In the genomic region with DNA sequence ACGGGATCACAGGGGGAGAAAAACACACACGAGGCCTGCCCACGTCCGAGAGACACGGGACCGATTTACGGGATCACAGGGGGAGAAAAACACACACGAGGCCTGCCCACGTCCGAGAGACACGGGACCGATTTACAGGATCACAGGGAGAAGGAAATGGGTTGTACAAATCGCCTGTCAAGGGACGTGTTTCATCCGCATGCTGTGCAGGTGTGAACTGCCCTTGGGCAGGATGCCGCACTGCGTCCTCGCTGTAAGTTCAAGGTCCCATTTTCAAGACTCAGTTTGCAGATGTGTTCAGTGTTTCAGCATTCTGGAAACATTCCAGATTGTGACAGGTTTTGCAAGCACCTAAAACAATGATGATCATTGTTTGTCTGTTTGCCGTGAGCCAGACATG, we compare ENCODE assay signal across 1 cellular context.
TF ChIP-seq lines count a peak whose summit lies in the region.

No MANE protein-coding gene starts in this region.

TF ChIP-seq in HepG2, 621 proteins besides CTCF, POLR2A, EP300 and RAD21 (continued from another document and continues in another):
- TF ChIP-seq, protein P1, sequence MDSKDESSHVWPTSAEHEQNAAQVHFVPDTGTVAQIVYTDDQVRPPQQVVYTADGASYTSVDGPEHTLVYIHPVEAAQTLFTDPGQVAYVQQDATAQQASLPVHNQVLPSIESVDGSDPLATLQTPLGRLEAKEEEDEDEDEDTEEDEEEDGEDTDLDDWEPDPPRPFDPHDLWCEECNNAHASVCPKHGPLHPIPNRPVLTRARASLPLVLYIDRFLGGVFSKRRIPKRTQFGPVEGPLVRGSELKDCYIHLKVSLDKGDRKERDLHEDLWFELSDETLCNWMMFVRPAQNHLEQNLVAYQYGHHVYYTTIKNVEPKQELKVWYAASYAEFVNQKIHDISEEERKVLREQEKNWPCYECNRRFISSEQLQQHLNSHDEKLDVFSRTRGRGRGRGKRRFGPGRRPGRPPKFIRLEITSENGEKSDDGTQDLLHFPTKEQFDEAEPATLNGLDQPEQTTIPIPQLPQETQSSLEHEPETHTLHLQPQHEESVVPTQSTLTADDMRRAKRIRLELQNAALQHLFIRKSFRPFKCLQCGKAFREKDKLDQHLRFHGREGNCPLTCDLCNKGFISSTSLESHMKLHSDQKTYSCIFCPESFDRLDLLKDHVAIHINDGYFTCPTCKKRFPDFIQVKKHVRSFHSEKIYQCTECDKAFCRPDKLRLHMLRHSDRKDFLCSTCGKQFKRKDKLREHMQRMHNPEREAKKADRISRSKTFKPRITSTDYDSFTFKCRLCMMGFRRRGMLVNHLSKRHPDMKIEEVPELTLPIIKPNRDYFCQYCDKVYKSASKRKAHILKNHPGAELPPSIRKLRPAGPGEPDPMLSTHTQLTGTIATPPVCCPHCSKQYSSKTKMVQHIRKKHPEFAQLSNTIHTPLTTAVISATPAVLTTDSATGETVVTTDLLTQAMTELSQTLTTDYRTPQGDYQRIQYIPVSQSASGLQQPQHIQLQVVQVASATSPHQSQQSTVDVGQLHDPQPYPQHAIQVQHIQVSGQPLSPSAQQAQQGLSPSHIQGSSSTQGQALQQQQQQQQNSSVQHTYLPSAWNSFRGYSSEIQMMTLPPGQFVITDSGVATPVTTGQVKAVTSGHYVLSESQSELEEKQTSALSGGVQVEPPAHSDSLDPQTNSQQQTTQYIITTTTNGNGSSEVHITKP (CRISPR knock-in tag; IDR thresholded peaks at IDR 0.05; ENCODE audit: low read depth): no peak
- TF ChIP-seq ZBTB1 (CRISPR knock-in tag; IDR thresholded peaks at IDR 0.05; ENCODE audit: borderline replicate concordance) (no peak), GATAD2A (CRISPR knock-in tag; IDR thresholded peaks at IDR 0.05) (peak; percentile 85), NR3C1 (CRISPR knock-in tag; IDR thresholded peaks at IDR 0.05) (no peak), ZZZ3 (CRISPR knock-in tag; IDR thresholded peaks at IDR 0.05; ENCODE audit: borderline replicate concordance) (no peak), U2AF2 (IDR thresholded peaks at IDR 0.05; ENCODE audit: low read depth, low read length) (no peak), ZNF138 (CRISPR knock-in tag; IDR thresholded peaks at IDR 0.05; ENCODE audit: low read depth) (no peak), ZNF780A (CRISPR knock-in tag; IDR thresholded peaks at IDR 0.05) (no peak), CHD2 (IDR thresholded peaks at IDR 0.05; ENCODE audit: low read depth, low read length) (no peak), ZFP41 (CRISPR knock-in tag; IDR thresholded peaks at IDR 0.05; ENCODE audit: borderline replicate concordance) (no peak), ZFX (CRISPR knock-in tag; IDR thresholded peaks at IDR 0.05; ENCODE audit: low read depth) (peak; percentile 49; the same call in 1 of the 2 replicates), MYC (CRISPR knock-in tag; IDR thresholded peaks at IDR 0.05; ENCODE audit: borderline replicate concordance) (no peak), CBX2 (IDR thresholded peaks at IDR 0.05; ENCODE audit: low read depth, low read length) (no peak), CBX2 (CRISPR knock-in tag; IDR thresholded peaks at IDR 0.05; ENCODE audit: low read depth) (no peak), ZNF292 (CRISPR knock-in tag; IDR thresholded peaks at IDR 0.05; ENCODE audit: borderline replicate concordance, low read depth) (no peak), ZNF17 (CRISPR knock-in tag; IDR thresholded peaks at IDR 0.05) (no peak), ZFP37 (CRISPR knock-in tag; IDR thresholded peaks at IDR 0.05; ENCODE audit: borderline replicate concordance) (peak; percentile 76; the same call in 1 of the 2 replicates), ZNF558 (CRISPR knock-in tag; IDR thresholded peaks at IDR 0.05; ENCODE audit: borderline replicate concordance) (no peak; the same call in 1 of the 2 replicates), POLR2AphosphoS2 (IDR thresholded peaks at IDR 0.05; ENCODE audit: low read depth, low read length) (no peak), ZNF251 (CRISPR knock-in tag; IDR thresholded peaks at IDR 0.05) (no peak), ZNF850 (CRISPR knock-in tag; conservative IDR thresholded peaks at IDR 0.05) (no peak), ZNF225 (CRISPR knock-in tag; IDR thresholded peaks at IDR 0.05) (no peak), ZNF563 (CRISPR knock-in tag; IDR thresholded peaks at IDR 0.05) (no peak; the same call in 1 of the 2 replicates), KAT8 (CRISPR knock-in tag; IDR thresholded peaks at IDR 0.05) (0 out of 2 replicates have a peak, but pooled peaks have one; percentile 36), NR1H2 (CRISPR knock-in tag; IDR thresholded peaks at IDR 0.05; ENCODE audit: borderline replicate concordance, low read depth) (no peak), HIVEP1 (CRISPR knock-in tag; IDR thresholded peaks at IDR 0.05) (peak; percentile 40; the same call in 1 of the 2 replicates), NAIF1 (CRISPR knock-in tag; IDR thresholded peaks at IDR 0.05; ENCODE audit: borderline replicate concordance) (0 out of 2 replicates have a peak, but pooled peaks have one; percentile 45), HNF4A (CRISPR knock-in tag; IDR thresholded peaks at IDR 0.05) (peak; percentile 69), HOXA9 (CRISPR knock-in tag; IDR thresholded peaks at IDR 0.05; ENCODE audit: borderline replicate concordance) (no peak), PCBP2 (optimal IDR thresholded peaks at IDR 0.05; ENCODE audit: low read depth, low read length, poor library complexity, severe bottlenecking) (no peak), ZNF30 (CRISPR knock-in tag; IDR thresholded peaks at IDR 0.05) (no peak), ZNF121 (CRISPR knock-in tag; IDR thresholded peaks at IDR 0.05) (no peak)
- TF ChIP-seq, protein P2, sequence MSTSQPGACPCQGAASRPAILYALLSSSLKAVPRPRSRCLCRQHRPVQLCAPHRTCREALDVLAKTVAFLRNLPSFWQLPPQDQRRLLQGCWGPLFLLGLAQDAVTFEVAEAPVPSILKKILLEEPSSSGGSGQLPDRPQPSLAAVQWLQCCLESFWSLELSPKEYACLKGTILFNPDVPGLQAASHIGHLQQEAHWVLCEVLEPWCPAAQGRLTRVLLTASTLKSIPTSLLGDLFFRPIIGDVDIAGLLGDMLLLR (CRISPR knock-in tag; IDR thresholded peaks at IDR 0.05): no peak
- TF ChIP-seq, protein P3, sequence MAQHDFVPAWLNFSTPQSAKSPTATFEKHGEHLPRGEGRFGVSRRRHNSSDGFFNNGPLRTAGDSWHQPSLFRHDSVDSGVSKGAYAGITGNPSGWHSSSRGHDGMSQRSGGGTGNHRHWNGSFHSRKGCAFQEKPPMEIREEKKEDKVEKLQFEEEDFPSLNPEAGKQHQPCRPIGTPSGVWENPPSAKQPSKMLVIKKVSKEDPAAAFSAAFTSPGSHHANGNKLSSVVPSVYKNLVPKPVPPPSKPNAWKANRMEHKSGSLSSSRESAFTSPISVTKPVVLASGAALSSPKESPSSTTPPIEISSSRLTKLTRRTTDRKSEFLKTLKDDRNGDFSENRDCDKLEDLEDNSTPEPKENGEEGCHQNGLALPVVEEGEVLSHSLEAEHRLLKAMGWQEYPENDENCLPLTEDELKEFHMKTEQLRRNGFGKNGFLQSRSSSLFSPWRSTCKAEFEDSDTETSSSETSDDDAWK (CRISPR knock-in tag; IDR thresholded peaks at IDR 0.05): no peak
- TF ChIP-seq, protein P4, sequence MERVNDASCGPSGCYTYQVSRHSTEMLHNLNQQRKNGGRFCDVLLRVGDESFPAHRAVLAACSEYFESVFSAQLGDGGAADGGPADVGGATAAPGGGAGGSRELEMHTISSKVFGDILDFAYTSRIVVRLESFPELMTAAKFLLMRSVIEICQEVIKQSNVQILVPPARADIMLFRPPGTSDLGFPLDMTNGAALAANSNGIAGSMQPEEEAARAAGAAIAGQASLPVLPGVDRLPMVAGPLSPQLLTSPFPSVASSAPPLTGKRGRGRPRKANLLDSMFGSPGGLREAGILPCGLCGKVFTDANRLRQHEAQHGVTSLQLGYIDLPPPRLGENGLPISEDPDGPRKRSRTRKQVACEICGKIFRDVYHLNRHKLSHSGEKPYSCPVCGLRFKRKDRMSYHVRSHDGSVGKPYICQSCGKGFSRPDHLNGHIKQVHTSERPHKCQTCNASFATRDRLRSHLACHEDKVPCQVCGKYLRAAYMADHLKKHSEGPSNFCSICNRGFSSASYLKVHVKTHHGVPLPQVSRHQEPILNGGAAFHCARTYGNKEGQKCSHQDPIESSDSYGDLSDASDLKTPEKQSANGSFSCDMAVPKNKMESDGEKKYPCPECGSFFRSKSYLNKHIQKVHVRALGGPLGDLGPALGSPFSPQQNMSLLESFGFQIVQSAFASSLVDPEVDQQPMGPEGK (CRISPR knock-in tag; IDR thresholded peaks at IDR 0.05): no peak
- TF ChIP-seq, protein P5, sequence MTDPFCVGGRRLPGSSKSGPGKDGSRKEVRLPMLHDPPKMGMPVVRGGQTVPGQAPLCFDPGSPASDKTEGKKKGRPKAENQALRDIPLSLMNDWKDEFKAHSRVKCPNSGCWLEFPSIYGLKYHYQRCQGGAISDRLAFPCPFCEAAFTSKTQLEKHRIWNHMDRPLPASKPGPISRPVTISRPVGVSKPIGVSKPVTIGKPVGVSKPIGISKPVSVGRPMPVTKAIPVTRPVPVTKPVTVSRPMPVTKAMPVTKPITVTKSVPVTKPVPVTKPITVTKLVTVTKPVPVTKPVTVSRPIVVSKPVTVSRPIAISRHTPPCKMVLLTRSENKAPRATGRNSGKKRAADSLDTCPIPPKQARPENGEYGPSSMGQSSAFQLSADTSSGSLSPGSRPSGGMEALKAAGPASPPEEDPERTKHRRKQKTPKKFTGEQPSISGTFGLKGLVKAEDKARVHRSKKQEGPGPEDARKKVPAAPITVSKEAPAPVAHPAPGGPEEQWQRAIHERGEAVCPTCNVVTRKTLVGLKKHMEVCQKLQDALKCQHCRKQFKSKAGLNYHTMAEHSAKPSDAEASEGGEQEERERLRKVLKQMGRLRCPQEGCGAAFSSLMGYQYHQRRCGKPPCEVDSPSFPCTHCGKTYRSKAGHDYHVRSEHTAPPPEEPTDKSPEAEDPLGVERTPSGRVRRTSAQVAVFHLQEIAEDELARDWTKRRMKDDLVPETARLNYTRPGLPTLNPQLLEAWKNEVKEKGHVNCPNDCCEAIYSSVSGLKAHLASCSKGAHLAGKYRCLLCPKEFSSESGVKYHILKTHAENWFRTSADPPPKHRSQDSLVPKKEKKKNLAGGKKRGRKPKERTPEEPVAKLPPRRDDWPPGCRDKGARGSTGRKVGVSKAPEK (CRISPR knock-in tag; IDR thresholded peaks at IDR 0.05; ENCODE audit: borderline replicate concordance): no peak
- TF ChIP-seq, protein P6, sequence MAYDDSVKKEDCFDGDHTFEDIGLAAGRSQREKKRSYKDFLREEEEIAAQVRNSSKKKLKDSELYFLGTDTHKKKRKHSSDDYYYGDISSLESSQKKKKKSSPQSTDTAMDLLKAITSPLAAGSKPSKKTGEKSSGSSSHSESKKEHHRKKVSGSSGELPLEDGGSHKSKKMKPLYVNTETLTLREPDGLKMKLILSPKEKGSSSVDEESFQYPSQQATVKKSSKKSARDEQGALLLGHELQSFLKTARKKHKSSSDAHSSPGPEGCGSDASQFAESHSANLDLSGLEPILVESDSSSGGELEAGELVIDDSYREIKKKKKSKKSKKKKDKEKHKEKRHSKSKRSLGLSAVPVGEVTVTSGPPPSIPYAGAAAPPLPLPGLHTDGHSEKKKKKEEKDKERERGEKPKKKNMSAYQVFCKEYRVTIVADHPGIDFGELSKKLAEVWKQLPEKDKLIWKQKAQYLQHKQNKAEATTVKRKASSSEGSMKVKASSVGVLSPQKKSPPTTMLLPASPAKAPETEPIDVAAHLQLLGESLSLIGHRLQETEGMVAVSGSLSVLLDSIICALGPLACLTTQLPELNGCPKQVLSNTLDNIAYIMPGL (CRISPR knock-in tag; IDR thresholded peaks at IDR 0.05; ENCODE audit: borderline replicate concordance in 1 of 2, low read depth in 1 of 2): no peak
- TF ChIP-seq, protein P7, sequence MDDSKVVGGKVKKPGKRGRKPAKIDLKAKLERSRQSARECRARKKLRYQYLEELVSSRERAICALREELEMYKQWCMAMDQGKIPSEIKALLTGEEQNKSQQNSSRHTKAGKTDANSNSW (CRISPR knock-in tag; IDR thresholded peaks at IDR 0.05; ENCODE audit: borderline replicate concordance): no peak; the same call in 1 of the 2 replicates
- TF ChIP-seq, protein P8, sequence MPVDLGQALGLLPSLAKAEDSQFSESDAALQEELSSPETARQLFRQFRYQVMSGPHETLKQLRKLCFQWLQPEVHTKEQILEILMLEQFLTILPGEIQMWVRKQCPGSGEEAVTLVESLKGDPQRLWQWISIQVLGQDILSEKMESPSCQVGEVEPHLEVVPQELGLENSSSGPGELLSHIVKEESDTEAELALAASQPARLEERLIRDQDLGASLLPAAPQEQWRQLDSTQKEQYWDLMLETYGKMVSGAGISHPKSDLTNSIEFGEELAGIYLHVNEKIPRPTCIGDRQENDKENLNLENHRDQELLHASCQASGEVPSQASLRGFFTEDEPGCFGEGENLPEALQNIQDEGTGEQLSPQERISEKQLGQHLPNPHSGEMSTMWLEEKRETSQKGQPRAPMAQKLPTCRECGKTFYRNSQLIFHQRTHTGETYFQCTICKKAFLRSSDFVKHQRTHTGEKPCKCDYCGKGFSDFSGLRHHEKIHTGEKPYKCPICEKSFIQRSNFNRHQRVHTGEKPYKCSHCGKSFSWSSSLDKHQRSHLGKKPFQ (CRISPR knock-in tag; IDR thresholded peaks at IDR 0.05; ENCODE audit: insufficient replicate concordance): peak; percentile 99
- TF ChIP-seq, protein P9, sequence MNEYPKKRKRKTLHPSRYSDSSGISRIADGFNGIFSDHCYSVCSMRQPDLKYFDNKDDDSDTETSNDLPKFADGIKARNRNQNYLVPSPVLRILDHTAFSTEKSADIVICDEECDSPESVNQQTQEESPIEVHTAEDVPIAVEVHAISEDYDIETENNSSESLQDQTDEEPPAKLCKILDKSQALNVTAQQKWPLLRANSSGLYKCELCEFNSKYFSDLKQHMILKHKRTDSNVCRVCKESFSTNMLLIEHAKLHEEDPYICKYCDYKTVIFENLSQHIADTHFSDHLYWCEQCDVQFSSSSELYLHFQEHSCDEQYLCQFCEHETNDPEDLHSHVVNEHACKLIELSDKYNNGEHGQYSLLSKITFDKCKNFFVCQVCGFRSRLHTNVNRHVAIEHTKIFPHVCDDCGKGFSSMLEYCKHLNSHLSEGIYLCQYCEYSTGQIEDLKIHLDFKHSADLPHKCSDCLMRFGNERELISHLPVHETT (CRISPR knock-in tag; conservative IDR thresholded peaks at IDR 0.05): no peak
- TF ChIP-seq, protein P10, sequence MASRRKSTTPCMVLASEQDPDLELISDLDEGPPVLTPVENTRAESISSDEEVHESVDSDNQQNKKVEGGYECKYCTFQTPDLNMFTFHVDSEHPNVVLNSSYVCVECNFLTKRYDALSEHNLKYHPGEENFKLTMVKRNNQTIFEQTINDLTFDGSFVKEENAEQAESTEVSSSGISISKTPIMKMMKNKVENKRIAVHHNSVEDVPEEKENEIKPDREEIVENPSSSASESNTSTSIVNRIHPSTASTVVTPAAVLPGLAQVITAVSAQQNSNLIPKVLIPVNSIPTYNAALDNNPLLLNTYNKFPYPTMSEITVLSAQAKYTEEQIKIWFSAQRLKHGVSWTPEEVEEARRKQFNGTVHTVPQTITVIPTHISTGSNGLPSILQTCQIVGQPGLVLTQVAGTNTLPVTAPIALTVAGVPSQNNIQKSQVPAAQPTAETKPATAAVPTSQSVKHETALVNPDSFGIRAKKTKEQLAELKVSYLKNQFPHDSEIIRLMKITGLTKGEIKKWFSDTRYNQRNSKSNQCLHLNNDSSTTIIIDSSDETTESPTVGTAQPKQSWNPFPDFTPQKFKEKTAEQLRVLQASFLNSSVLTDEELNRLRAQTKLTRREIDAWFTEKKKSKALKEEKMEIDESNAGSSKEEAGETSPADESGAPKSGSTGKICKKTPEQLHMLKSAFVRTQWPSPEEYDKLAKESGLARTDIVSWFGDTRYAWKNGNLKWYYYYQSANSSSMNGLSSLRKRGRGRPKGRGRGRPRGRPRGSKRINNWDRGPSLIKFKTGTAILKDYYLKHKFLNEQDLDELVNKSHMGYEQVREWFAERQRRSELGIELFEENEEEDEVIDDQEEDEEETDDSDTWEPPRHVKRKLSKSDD (CRISPR knock-in tag; IDR thresholded peaks at IDR 0.05; ENCODE audit: low read depth): 0 out of 2 replicates have a peak, but pooled peaks have one; percentile 45
